ENCODE assay signal across 31 cellular contexts in the genomic region with DNA sequence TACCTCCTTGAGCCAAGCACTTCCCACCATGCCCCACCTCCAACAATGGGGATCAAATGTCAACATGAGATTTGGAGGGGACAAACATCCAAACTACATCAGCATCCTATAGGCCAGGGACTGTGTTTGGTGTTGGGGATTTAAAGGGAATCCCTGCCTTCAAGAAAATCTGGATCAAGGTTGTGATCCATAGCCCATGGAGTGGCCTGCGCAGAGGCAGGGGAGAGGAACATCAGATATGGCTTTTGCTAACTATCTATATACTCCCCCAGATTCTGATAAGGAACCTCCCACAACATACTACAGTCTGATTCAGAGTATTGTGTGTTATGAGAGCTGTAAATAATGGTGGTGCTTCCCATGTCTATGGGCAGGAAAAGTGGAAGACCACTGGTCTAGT.
"Had no signal": no experiment of that assay in that cellular context is flagged by ENCODE, and none has a peak within 500 bp of the region (broad histone marks: within the 10 kb centered on the region; RNA-seq: fewer than 3 reads in every experiment).

No MANE protein-coding gene starts in this region.

- ATAC-seq: activated CD4-positive, CD25-positive, alpha-beta regulatory T cell treated with anti-CD3 and anti-CD28 coated beads, Interleukin-2, amount 50 U/mL, for 24 hours; activated CD8-positive, alpha-beta T cell treated with anti-CD3 and anti-CD28 coated beads for 36 hours; activated T-cell treated with anti-CD3 and anti-CD28 coated beads, Interleukin-2, amount 50 U/mL, for 4 hours; activated T-helper 17 cell treated with anti-CD3 and anti-CD28 coated beads, Interleukin-2, amount 50 U/mL, for 72 hours; effector memory CD8-positive, alpha-beta T cell; foreskin keratinocyte; gastrocnemius medialis; heart right ventricle had no signal

- FAIRE-seq: astrocyte, colon had no signal

- H3K36me3 ChIP-seq: brain microvascular endothelial cell, esophagus muscularis mucosa, gastrocnemius medialis, heart right ventricle, WERI-Rb-1 had no signal

- H3K4me1 ChIP-seq: foreskin keratinocyte had no signal

- H3K4me2 ChIP-seq: hepatocyte had no signal

- H3K9me3 ChIP-seq: esophagus muscularis mucosa, gastrocnemius medialis, heart right ventricle had no signal

- H3K4me3 ChIP-seq: esophagus muscularis mucosa, gastrocnemius medialis, heart right ventricle, hepatocyte had no signal

- H2AFZ ChIP-seq: hepatocyte had no signal

- H3K27ac ChIP-seq: brain microvascular endothelial cell, esophagus muscularis mucosa, foreskin keratinocyte, gastrocnemius medialis, heart right ventricle, hepatocyte, WERI-Rb-1 had no signal

- H3K79me2 ChIP-seq: hepatocyte had no signal

- DNase-seq: activated B cell treated with CpG ODN at 0.5 μM for 24 hours; activated CD4-positive, alpha-beta T cell treated with anti-CD3 and anti-CD28 coated beads for 48 hours; activated CD4-positive, alpha-beta T cell treated with anti-CD3 and anti-CD28 coated beads, Interleukin-2, amount 50 U/mL, for 1 hour; activated CD4-positive, alpha-beta T cell treated with anti-CD3 and anti-CD28 coated beads, Interleukin-2, amount 50 U/mL, for 48 hours; activated CD8-positive, alpha-beta memory T cell treated with anti-CD3 and anti-CD28 coated beads for 24 hours; activated CD8-positive, alpha-beta T cell treated with anti-CD3 and anti-CD28 coated beads for 36 hours; activated effector memory CD4-positive, alpha-beta T cell treated with Interleukin-2 at 50 U/mL for 16 hours; activated gamma-delta T cell treated with Interleukin-2 at 50 U/mL for 16 hours; activated naive CD4-positive, alpha-beta T cell treated with anti-CD3 and anti-CD28 coated beads, Interleukin-2, amount 50 U/mL, for 16 hours; activated naive CD4-positive, alpha-beta T cell treated with Interleukin-2 at 50 U/mL for 16 hours; activated T-cell treated with anti-CD3 and anti-CD28 coated beads, Interleukin-2, amount 50 U/mL, for 4 hours; amniotic stem cell; anterior cingulate cortex; brain microvascular endothelial cell; caudate nucleus; cortex of kidney; dermis blood vessel endothelial cell; effector CD4-positive, alpha-beta T cell; effector memory CD8-positive, alpha-beta T cell; erythroblast; foreskin keratinocyte; gastrocnemius medialis; heart right ventricle; T1000; WERI-Rb-1 had no signal
